In genomic region chr10:80272793-80273522, GRCh38 we compare ENCODE assay signal across 1 cellular context.
TF ChIP-seq lines count a peak whose summit lies in the region.

No MANE protein-coding gene starts in this region.

TF ChIP-seq in HepG2, 621 proteins besides CTCF, POLR2A, EP300 and RAD21 (continued from another document):
- TF ChIP-seq ARID4A (CRISPR knock-in tag; IDR thresholded peaks at IDR 0.05; ENCODE audit: borderline replicate concordance) (peak; percentile 66; the same call in 1 of the 2 replicates), MZF1 (CRISPR knock-in tag; IDR thresholded peaks at IDR 0.05; ENCODE audit: borderline replicate concordance) (no peak), ZNF589 (CRISPR knock-in tag; conservative IDR thresholded peaks at IDR 0.05) (no peak), ZBTB10 (CRISPR knock-in tag; IDR thresholded peaks at IDR 0.05; ENCODE audit: borderline replicate concordance) (no peak), ZBTB7A (CRISPR knock-in tag; IDR thresholded peaks at IDR 0.05) (no peak), ZNF572 (CRISPR knock-in tag; IDR thresholded peaks at IDR 0.05) (no peak; the same call in 1 of the 2 replicates), BRF2 (CRISPR knock-in tag; IDR thresholded peaks at IDR 0.05) (no peak), LCORL (IDR thresholded peaks at IDR 0.05) (peak; percentile 62; the same call in 1 of the 2 replicates), LCORL (CRISPR knock-in tag; IDR thresholded peaks at IDR 0.05) (peak; percentile 90), RBM39 (IDR thresholded peaks at IDR 0.05; ENCODE audit: low read depth, low read length, poor library complexity, severe bottlenecking) (no peak), SMC3 (IDR thresholded peaks at IDR 0.05; ENCODE audit: low read length) (no peak), ZC3H13 (CRISPR knock-in tag; IDR thresholded peaks at IDR 0.05) (no peak), CHCHD3 (CRISPR knock-in tag; IDR thresholded peaks at IDR 0.05) (no peak), RCOR2 (CRISPR knock-in tag; IDR thresholded peaks at IDR 0.05) (peak; percentile 65; the same call in 1 of the 2 replicates), ERF (CRISPR knock-in tag; IDR thresholded peaks at IDR 0.05) (peak; percentile 56; the same call in 1 of the 2 replicates), PBX2 (CRISPR knock-in tag; IDR thresholded peaks at IDR 0.05) (0 out of 2 replicates have a peak, but pooled peaks have one; percentile 15), SNAPC2 (CRISPR knock-in tag; IDR thresholded peaks at IDR 0.05) (peak; percentile 72; the same call in 1 of the 2 replicates), MED13 (CRISPR knock-in tag; IDR thresholded peaks at IDR 0.05) (peak; percentile 89; the same call in 1 of the 2 replicates), NFKB2 (CRISPR knock-in tag; IDR thresholded peaks at IDR 0.05; ENCODE audit: borderline replicate concordance) (no peak), ZFP90 (CRISPR knock-in tag; IDR thresholded peaks at IDR 0.05; ENCODE audit: borderline replicate concordance) (no peak; the same call in 1 of the 2 replicates)
